Comparison of ENCODE assay signal across 8 cellular contexts in the genomic region with DNA sequence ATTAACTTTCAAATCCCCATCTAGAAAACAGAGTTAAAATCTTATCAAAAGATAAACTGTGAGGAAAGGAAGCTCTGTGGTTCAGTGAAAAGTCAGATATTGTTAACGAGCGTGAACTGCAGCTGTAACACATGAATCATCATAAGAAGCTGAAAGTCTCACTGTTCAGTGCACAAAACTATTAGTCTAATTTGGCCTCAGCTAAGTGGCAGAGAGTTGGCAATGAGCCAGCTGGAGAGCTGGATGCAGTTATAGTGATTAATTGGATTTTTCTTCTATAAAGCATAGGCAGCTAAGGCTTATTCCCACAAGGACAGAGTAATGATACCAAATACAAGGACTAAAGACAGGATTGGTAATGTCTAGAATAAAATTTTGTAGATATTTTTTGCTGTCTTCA.
A peak's percentile ranks its signal among the peaks of the same experiment; 100 is the strongest.
DNase-seq lines count a peak whose midpoint lies in the region; ATAC-seq and TF ChIP-seq lines count a peak whose summit lies in the region.

No MANE protein-coding gene starts in this region.

- peaks cover 4% of the 10 kb centered on the region for H3K9me3 Mint-ChIP-seq in stimulated activated effector memory CD8-positive, alpha-beta T cell treated with anti-CD3 and anti-CD28 coated beads, Interleukin-12 subunit alpha, Interleukin-12 subunit beta, amount 100 ng/mL, for 72 hours
- no peaks in the 10 kb centered on the region for H3K9me3 Mint-ChIP-seq in activated T-cell treated with anti-CD3 and anti-CD28 coated beads, Interleukin-2, amount 50 U/mL, for 24 hours

- H3K27ac Mint-ChIP-seq in stimulated activated effector memory CD8-positive, alpha-beta T cell treated with anti-CD3 and anti-CD28 coated beads, Interleukin-12 subunit alpha, Interleukin-12 subunit beta, amount 100 ng/mL, for 72 hours: no peak overlapping the region
- H3K27ac Mint-ChIP-seq in T-helper 17 cell: no peak overlapping the region
- no peak overlapping the region for H3K27ac Mint-ChIP-seq in activated T-cell treated with anti-CD3 and anti-CD28 coated beads, Interleukin-2, amount 50 U/mL, for 24 hours

- ATAC-seq in stimulated activated effector memory CD8-positive, alpha-beta T cell treated with anti-CD3 and anti-CD28 coated beads, Interleukin-12 subunit alpha, Interleukin-12 subunit beta, amount 100 ng/mL, for 72 hours: no peak
- ATAC-seq in T-helper 17 cell: no peak

- H3K4me3 ChIP-seq in astrocyte of the spinal cord (ENCODE audit: low read depth, low read length): no peak overlapping the region

- no peaks in the 10 kb centered on the region for H3K36me3 Mint-ChIP-seq in stimulated activated effector memory CD8-positive, alpha-beta T cell treated with anti-CD3 and anti-CD28 coated beads, Interleukin-12 subunit alpha, Interleukin-12 subunit beta, amount 100 ng/mL, for 72 hours
- no peaks in the 10 kb centered on the region for H3K36me3 Mint-ChIP-seq in T-helper 17 cell (ENCODE audit: low read depth)
- H3K36me3 Mint-ChIP-seq in activated T-cell treated with anti-CD3 and anti-CD28 coated beads, Interleukin-2, amount 50 U/mL, for 24 hours (ENCODE audit: low read depth): no peaks in the 10 kb centered on the region

- in situ Hi-C loops in astrocyte of the spinal cord (cut with HindIII; ENCODE audit: low sequenced_read_pairs): no loop called here

- TF ChIP-seq CTCF in astrocyte of the spinal cord (IDR thresholded peaks at IDR 0.05; ENCODE audit: low read depth, low read length): no peak

- DNase-seq in ELR (ENCODE audit: low read depth) (peak; percentile 0), NCI-H2196 (lab: John Stamatoyannopoulos, UW; ENCODE audit: unreplicated experiment) (peak; percentile 56), astrocyte of the spinal cord (ENCODE audit: low read depth, low spot score) (peak; percentile 88), myocyte (ENCODE audit: low read depth) (peak; percentile 71), T-helper 17 cell (no peak), SIG-M5 (lab: John Stamatoyannopoulos, UW) (no peak)
- no peak for DNase-seq in stimulated activated effector memory CD8-positive, alpha-beta T cell treated with anti-CD3 and anti-CD28 coated beads, Interleukin-12 subunit alpha, Interleukin-12 subunit beta, amount 100 ng/mL, for 72 hours (ENCODE audit: low spot score in 2 of 2)
- DNase-seq in activated T-cell treated with anti-CD3 and anti-CD28 coated beads, Interleukin-2, amount 50 U/mL, for 24 hours: no peak

- H3K4me1 Mint-ChIP-seq in stimulated activated effector memory CD8-positive, alpha-beta T cell treated with anti-CD3 and anti-CD28 coated beads, Interleukin-12 subunit alpha, Interleukin-12 subunit beta, amount 100 ng/mL, for 72 hours: no peaks in the 10 kb centered on the region
- H3K4me1 Mint-ChIP-seq in T-helper 17 cell: no peaks in the 10 kb centered on the region
- no peaks in the 10 kb centered on the region for H3K4me1 Mint-ChIP-seq in activated T-cell treated with anti-CD3 and anti-CD28 coated beads, Interleukin-2, amount 50 U/mL, for 24 hours (ENCODE audit: low read depth)

- H3K27me3 Mint-ChIP-seq in T-helper 17 cell: no peaks in the 10 kb centered on the region
- H3K27me3 Mint-ChIP-seq in activated T-cell treated with anti-CD3 and anti-CD28 coated beads, Interleukin-2, amount 50 U/mL, for 24 hours: no peaks in the 10 kb centered on the region

- no peaks in the 10 kb centered on the region for H3K9me3 ChIP-seq in T-helper 17 cell (ENCODE audit: control insufficient read depth, low read length, poor library complexity, severe bottlenecking)

- no peak overlapping the region for H3K4me3 Mint-ChIP-seq in stimulated activated effector memory CD8-positive, alpha-beta T cell treated with anti-CD3 and anti-CD28 coated beads, Interleukin-12 subunit alpha, Interleukin-12 subunit beta, amount 100 ng/mL, for 72 hours
- H3K4me3 Mint-ChIP-seq in T-helper 17 cell: no peak overlapping the region
- H3K4me3 Mint-ChIP-seq in activated T-cell treated with anti-CD3 and anti-CD28 coated beads, Interleukin-2, amount 50 U/mL, for 24 hours: no peak overlapping the region

Comparison
In these comparisons a context has a peak if more than half of its experiments do, and no peak if none do; other contexts are left out.
1. DNase-seq: peak in ELR (single experiment), NCI-H2196 (single experiment), astrocyte of the spinal cord (single experiment) and myocyte (single experiment); none in stimulated activated effector memory CD8-positive, alpha-beta T cell treated with anti-CD3 and anti-CD28 coated beads, Interleukin-12 subunit alpha, Interleukin-12 subunit beta, amount 100 ng/mL, for 72 hours (0 of 2), T-helper 17 cell (0 of 3), SIG-M5 (single experiment) and activated T-cell treated with anti-CD3 and anti-CD28 coated beads, Interleukin-2, amount 50 U/mL, for 24 hours (single experiment).